In the genomic region with DNA sequence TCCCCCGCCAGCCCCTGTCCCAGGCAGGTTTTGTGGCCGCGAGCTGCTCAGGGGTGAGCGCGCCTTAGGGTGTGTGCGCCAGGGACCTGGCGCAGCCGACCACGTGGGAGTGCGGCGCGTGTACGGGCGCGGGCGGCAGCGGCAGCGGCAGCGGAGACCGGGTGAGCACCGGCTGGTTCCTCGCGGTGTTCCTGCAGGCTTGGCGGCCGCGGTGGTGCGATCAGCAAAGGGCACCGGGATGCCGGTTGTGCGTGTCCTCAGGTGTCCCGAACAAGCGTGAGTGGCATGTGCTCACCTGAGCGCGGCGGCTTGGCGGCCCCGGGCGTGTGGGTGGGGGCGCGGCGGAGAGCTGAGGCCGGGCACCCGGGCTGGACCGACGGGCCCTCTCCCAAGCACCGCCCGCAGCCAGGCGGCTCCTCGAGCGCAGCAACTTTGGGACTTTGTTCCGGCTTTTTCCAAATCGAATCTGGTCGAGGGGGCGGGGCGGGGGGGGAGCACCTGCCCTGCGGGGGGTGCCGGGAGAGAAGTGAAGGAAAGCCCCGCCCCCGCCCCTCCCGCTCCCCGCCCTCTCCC, we compare ENCODE assay signal across 7 cellular contexts. TPM values are rescaled to one million over a fixed set of nuclear protein-coding genes. Genes with fewer than 3 reads are reported as not detected.
DNase-seq lines count a peak whose midpoint lies in the region; ATAC-seq and TF ChIP-seq lines count a peak whose summit lies in the region.
"Had no signal": no experiment of that assay in that cellular context is flagged by ENCODE, and none has a peak within 500 bp of the region (broad histone marks: within the 10 kb centered on the region; RNA-seq: fewer than 3 reads in every experiment).

No MANE protein-coding gene starts in this region.

- H3K4me3 ChIP-seq in ACC112 (ENCODE audit: low read depth, low read length): peak overlapping the region; percentile 60
- peak overlapping the region; percentile 75 for H3K4me3 ChIP-seq in duodenal mucosa (ENCODE audit: low read depth in 1 of 2, low read length in 2 of 2)
- H3K4me3 ChIP-seq in prostate gland: peak overlapping the region; percentile 32 to 43

- H3K79me2 ChIP-seq in ACC112 (ENCODE audit: control insufficient read depth, insufficient read depth, low read length, unreplicated experiment): no peaks in the 10 kb centered on the region

- DNase-seq in NCI-H82 treated with DMSO at 0.1 percent for 48 hours (lab: John Stamatoyannopoulos, UW; ENCODE audit: unreplicated experiment) (peak; percentile 23), prostate gland (ENCODE audit: low spot score) (peak; percentile 70), NCI-H187 treated with DMSO at 0.1 percent for 48 hours (lab: John Stamatoyannopoulos, UW) (no peak)

- intact Hi-C loops in prostate gland (cut with DNase I): no loop called here

- no peak for TF ChIP-seq POLR2A in prostate gland (IDR thresholded peaks at IDR 0.05)

- no peaks in the 10 kb centered on the region for H3K9me3 ChIP-seq in duodenal mucosa (ENCODE audit: control insufficient read depth in 1 of 2, low read length in 2 of 2)
- H3K9me3 ChIP-seq in prostate gland: no peaks in the 10 kb centered on the region

- peak overlapping the region; percentile 94 to 98 for H3K9ac ChIP-seq in duodenal mucosa (ENCODE audit: low read depth in 1 of 2, low read length in 2 of 2)

- H2AFZ ChIP-seq in ACC112 (ENCODE audit: low read length, unreplicated experiment): no peak overlapping the region

- H3K4me1 ChIP-seq in ACC112 (ENCODE audit: control insufficient read depth, insufficient read depth, low read length, unreplicated experiment): peaks cover 4% of the 10 kb centered on the region
- H3K4me1 ChIP-seq in duodenal mucosa (ENCODE audit: control insufficient read depth in 1 of 2, insufficient read depth in 2 of 2, low read length in 2 of 2): peaks cover 30 to 35% of the 10 kb centered on the region in 2 donors
- H3K4me1 ChIP-seq in prostate gland (replicated peaks): peaks cover 13% of the 10 kb centered on the region

- WGBS in prostate gland: 1% methylated on average over 27 of the region's 61 CpGs

- no peak for ATAC-seq in HG02852 (IDR thresholded peaks at IDR 0.05; ENCODE audit: unreplicated experiment)

- H3K27ac ChIP-seq in ACC112 (ENCODE audit: low read depth, low read length) (no peak overlapping the region), duodenal mucosa (ENCODE audit: low read depth, low read length) (peak overlapping the region; percentile 97), prostate gland (peak overlapping the region; percentile 70 to 87)

- H3K36me3 ChIP-seq in ACC112 (ENCODE audit: insufficient read depth, low read length) (no peaks in the 10 kb centered on the region), duodenal mucosa (ENCODE audit: control insufficient read depth in 1 of 2, insufficient read depth in 2 of 2, low read length in 2 of 2) (peaks cover 0 to 5% of the 10 kb centered on the region in 2 donors), prostate gland (no peaks in the 10 kb centered on the region)

- TF ChIP-seq CTCF in prostate gland (IDR thresholded peaks at IDR 0.05): peak in 1 of 4 experiments; percentile 26

- H3K27me3 ChIP-seq in ACC112 (ENCODE audit: insufficient read depth, low read length) (peaks cover 22% of the 10 kb centered on the region), duodenal mucosa (ENCODE audit: control insufficient read depth in 1 of 2, insufficient read depth in 2 of 2, low read length in 2 of 2) (peaks cover 0 to 3% of the 10 kb centered on the region in 2 donors), prostate gland (replicated peaks; ENCODE audit: insufficient read depth) (no peaks in the 10 kb centered on the region)

RNA-seq across cellular contexts. Expression of a gene that starts 0.3 kb away (rescaled TPM):
- 10 to 100 TPM; 11.4 to 35.6 TPM for total RNA-seq in prostate gland
- total RNA-seq: mononuclear cell had no signal

RNA-seq across cellular contexts. Expression of a gene that starts 14.3 kb away (rescaled TPM):
- 10 to 100 TPM; 20.3 to 69.8 TPM for total RNA-seq in prostate gland

RNA-seq across cellular contexts. Expression of a gene that starts 37.3 kb away (rescaled TPM):
- 1 to 10 TPM; 3.4 to 10.0 TPM for total RNA-seq in prostate gland

RNA-seq across cellular contexts. Expression of a gene that starts 50.4 kb away (rescaled TPM):
- total RNA-seq in prostate gland: 100 to 1,000 TPM in 1 of 2 donors, 10 to 100 TPM in 1; 98.3 to 138 TPM

RNA-seq across cellular contexts. Expression of a gene that starts 52.8 kb away (rescaled TPM):
- total RNA-seq in prostate gland: 1 to 10 TPM in 1 of 2 donors, not detected in 1; 1.5 TPM
- total RNA-seq: mononuclear cell had no signal
